In the genomic region with DNA sequence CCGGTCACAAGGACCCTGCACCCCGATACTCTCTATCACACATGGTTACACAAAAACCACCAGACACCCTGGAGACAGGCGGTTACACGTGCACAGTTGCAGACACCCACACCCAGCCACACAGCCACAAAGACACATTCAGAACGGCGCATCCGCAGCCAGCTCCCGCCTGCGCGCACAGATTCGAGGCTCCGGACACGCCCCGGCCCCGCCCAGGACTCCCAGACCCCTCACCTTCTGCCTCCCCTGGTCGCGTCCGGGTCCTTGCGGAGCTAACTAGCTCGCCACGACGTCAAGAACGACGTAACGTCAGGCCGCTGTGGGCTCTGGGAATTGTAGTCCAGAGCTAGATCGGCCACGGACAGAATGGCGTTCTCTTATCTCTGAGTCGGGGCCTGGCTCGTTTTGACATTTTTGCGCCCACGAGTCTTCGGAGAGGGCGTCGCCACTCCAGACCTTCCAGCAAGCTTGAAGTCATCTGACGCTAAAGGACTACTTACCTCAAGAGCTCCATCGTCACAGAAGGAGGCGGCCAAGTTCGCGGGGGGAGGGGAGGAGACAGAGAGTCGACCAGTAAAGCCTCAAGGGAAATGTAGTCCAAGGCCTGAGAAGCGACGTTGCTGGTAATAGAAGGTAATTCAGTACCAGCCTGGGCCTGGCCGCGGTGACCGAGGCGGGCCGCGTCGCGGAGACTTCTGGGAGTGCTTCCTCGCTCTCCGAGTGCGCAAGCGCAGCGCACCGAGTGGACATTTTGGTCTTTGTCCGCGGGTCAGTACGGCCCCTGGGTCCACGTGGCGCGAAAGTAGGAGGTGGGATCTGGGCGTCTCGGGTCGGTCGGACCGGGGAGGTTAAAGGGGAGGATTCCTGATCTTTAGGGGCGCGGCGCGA, we compare ENCODE assay signal across 9 cellular contexts. TPM values are rescaled to one million over a fixed set of nuclear protein-coding genes. Genes with fewer than 3 reads are reported as not detected.
A peak's percentile ranks its signal among the peaks of the same experiment; 100 is the strongest.
DNase-seq lines count a peak whose midpoint lies in the region; ATAC-seq, FAIRE-seq and TF ChIP-seq lines count a peak whose summit lies in the region.
"Had no signal": no experiment of that assay in that cellular context is flagged by ENCODE, and none has a peak within 500 bp of the region (broad histone marks: within the 10 kb centered on the region; RNA-seq: fewer than 3 reads in every experiment).

TSS of gene ZNF146 (plus strand) at position 719 of the 888 bp plus-strand sequence. CDS start 21,335 bp downstream, outside the sequence.
TSS of gene ZNF565 (minus strand) at position 278 of the 888 bp plus-strand sequence. CDS start 12,680 bp downstream, outside the sequence.

- peak within 1 kb of the TSS; percentile 95 for H3K4me3 ChIP-seq in BJ (ENCODE audit: low read depth, low read length)

- ATAC-seq in HG03439 (IDR thresholded peaks at IDR 0.05; ENCODE audit: unreplicated experiment) = peak; percentile 95

- H3K27me3 ChIP-seq in BJ (ENCODE audit: control insufficient read depth, insufficient read depth, low read length) = no peaks in the 10 kb centered on the region

- peak; percentile 90 for FAIRE-seq in GM19239 (lab: Jason Lieb, UNC)
- FAIRE-seq: colon had no signal

- H3K36me3 ChIP-seq in BJ (ENCODE audit: control insufficient read depth, insufficient read depth, low read length) = peaks cover 3% of the 10 kb centered on the region; the same call in 1 of the 2 replicates

- H3K27ac ChIP-seq in cingulate gyrus (ENCODE audit: low read depth, low read length) = peak within 1 kb of the TSS; percentile 100

- POLR2A ChIA-PET in BJ (lab: Charles Lee) = interaction anchor here (0.6 to 1.3 kb wide), 4 partner anchors 10 to 100 kb away, joined by 3 to 8 read pairs (median 6); partner anchors contain the start of gene POLR2I

- no peak for TF ChIP-seq CTCF in BJ (IDR thresholded peaks at IDR 0.05; ENCODE audit: insufficient read depth, low read depth, low read length)

- peak; percentile 93 for DNase-seq in BJ (ENCODE audit: low read depth)
- DNase-seq in GM19239 (ENCODE audit: insufficient read length, low spot score) = peak; percentile 85
- DNase-seq in NCI-H510A (lab: John Stamatoyannopoulos, UW) = peak; percentile 98
- DNase-seq in activated CD4-positive, alpha-beta T cell treated with anti-CD3 and anti-CD28 coated beads for 24 hours (ENCODE audit: low read depth in 2 of 2) = peak; percentile 95 to 98
- peak; percentile 98 for DNase-seq in kidney glomerular epithelial cell (lab: John Stamatoyannopoulos, UW)
- peak; percentile 96 to 98 for DNase-seq in stimulated activated CD4-positive, alpha-beta T cell treated with anti-CD3 and anti-CD28 coated beads, Interleukin-15, amount 100 ng/mL, for 48 hours (ENCODE audit: low read depth in 2 of 2)

- CTCF ChIA-PET in BJ (lab: Yijun Ruan, JAX) = interaction anchor here (0.9 to 1.0 kb wide), 2 partner anchors 24 to 87 kb away, joined by 3 read pairs; no protein-coding TSS in a partner anchor

RNA-seq across cellular contexts. Expression of gene ZNF146, which starts in this region (rescaled TPM):
- polyA plus RNA-seq in BJ (2011; rRNA removed) = 24.3 and 54.1 TPM in 2 replicates
- polyA minus RNA-seq in BJ (2011; rRNA and poly(A)+ RNA removed) = 18.6 and 19.2 TPM in 2 replicates

RNA-seq across cellular contexts. Expression of gene ZNF565, which starts in this region (rescaled TPM):
- polyA plus RNA-seq in BJ (2011; rRNA removed) = 2.2 and 2.7 TPM in 2 replicates
- 2.4 and 2.7 TPM in 2 replicates for polyA minus RNA-seq in BJ (2011; rRNA and poly(A)+ RNA removed)

Comparison
In these comparisons a context has a peak if more than half of its experiments do, and no peak if none do; other contexts are left out.
1. Peak in every context shown above with its lines: DNase-seq, ATAC-seq, H3K4me3 ChIP-seq and H3K27ac ChIP-seq.